In the genomic region with DNA sequence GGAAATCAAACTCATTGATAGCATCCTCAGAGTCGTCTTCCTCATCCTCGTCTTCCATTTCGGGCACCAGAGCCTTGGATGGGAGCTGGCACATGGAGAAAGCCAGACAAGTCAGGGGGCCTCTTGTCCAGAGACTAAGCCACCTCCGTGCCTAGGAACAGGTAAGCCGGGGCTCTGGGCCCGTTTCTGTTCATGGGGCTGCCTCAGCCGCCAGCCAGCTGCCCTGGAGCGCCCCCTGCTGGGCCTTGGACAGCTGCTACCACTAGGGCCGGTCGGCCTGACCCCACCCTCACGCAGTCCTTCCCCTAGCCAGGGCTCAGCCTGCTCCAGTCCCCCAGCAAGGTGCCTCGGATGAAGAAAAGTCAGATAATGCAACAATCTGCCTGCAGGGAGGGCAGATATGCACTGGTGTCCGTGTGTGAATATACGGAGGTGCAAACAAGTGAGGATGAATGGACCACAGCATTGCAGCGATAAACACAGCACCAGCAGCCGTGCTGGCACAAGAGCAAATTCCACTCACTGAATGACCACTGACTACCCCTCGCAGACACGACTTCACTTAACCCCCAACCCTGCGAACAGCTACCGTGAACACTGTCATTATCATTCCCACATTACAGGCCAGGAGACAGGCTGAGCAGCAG, we compare ENCODE assay signal across 8 cellular contexts. TPM values are rescaled to one million over a fixed set of nuclear protein-coding genes. Genes with fewer than 3 reads are reported as not detected.
A peak's percentile ranks its signal among the peaks of the same experiment; 100 is the strongest.
DNase-seq lines count a peak whose midpoint lies in the region; ATAC-seq, FAIRE-seq and TF ChIP-seq lines count a peak whose summit lies in the region.

No MANE protein-coding gene starts in this region.

- RAD21 ChIA-PET in GM12878 (lab: Charles Lee; ENCODE audit: unreplicated experiment) = interaction anchor here (0.6 to 2.2 kb wide), 7 partner anchors 14 to 199 kb away, joined by 3 to 11 read pairs (median 3); partner anchors contain the start of gene DACT3

- intact Hi-C loops in GM12878 (cut with micrococcal nuclease; ENCODE audit: unreplicated experiment) = loop anchor here (1.0 to 5.0 kb wide), 2 partner anchors 25 to 37 kb away; no protein-coding TSS in a partner anchor

- no peak for TF ChIP-seq EP300 in GM12878 (IDR thresholded peaks at IDR 0.05; ENCODE audit: borderline replicate concordance in 1 of 2, control insufficient read depth in 1 of 2, low read depth in 2 of 2, low read length in 2 of 2)

- peaks cover 10% of the 10 kb centered on the region for H3K4me1 ChIP-seq in GM12878 (ENCODE audit: control insufficient read depth, insufficient read depth, low read length)

- no TSS peak for BruUV-seq in GM12878 (replicated peaks; lab: Mats Ljungman, UMichigan)

- H3K36me3 ChIP-seq in GM12878 (ENCODE audit: control insufficient read depth in 2 of 2, insufficient read depth in 2 of 2, low read length in 1 of 2) = peaks cover 46 to 85% of the 10 kb centered on the region in 2 experiments

- DNase-seq in COLO668 (lab: John Stamatoyannopoulos, UW; ENCODE audit: unreplicated experiment) (peak; percentile 66), HUDEP-2 (lab: John Stamatoyannopoulos, UW; ENCODE audit: unreplicated experiment in 76 of 76) (peak in 64 of 76 experiments; percentile 20 to 84 (median 64)), UCSD-AML1 (lab: John Stamatoyannopoulos, UW; ENCODE audit: unreplicated experiment) (peak; percentile 82), GM12878 (ENCODE audit: low read depth, low spot score) (no peak), islet precursor cell (peak; percentile 84), NCI-H1694 (lab: John Stamatoyannopoulos, UW) (no peak)
- DNase-seq in stimulated activated CD4-positive, alpha-beta T cell treated with anti-CD3 and anti-CD28 coated beads, Interleukin-2, amount 100 ng/mL, for 24 hours = peak; percentile 84 to 87

- no peak overlapping the region for H3K4me3 ChIP-seq in GM12878

- TF ChIP-seq RAD21 in GM12878 (IDR thresholded peaks at IDR 0.05; ENCODE audit: insufficient read depth, low read depth, low read length) = peak; percentile 75

- no peaks in the 10 kb centered on the region for H3K9me3 ChIP-seq in GM12878 (replicated peaks; ENCODE audit: control insufficient read depth, insufficient read depth, low read length)

- in situ Hi-C loops in GM12878 (cut with MboI) = no loop called here

- no peak overlapping the region for H3K27ac ChIP-seq in GM12878 (ENCODE audit: control insufficient read depth, insufficient read depth)

- no peak overlapping the region for H2AFZ ChIP-seq in GM12878 (ENCODE audit: control insufficient read depth, low read depth, low read length)

- ATAC-seq in GM12878 = peak; percentile 97
- no peak for ATAC-seq in HG03457 (IDR thresholded peaks at IDR 0.05; ENCODE audit: unreplicated experiment)

- peak; percentile 93 for FAIRE-seq in GM12878 (lab: Jason Lieb, UNC)

- SMC1A ChIA-PET in GM12878 (lab: Charles Lee; ENCODE audit: uncharacterized antibody, unreplicated experiment) = interaction anchor here (0.6 to 2.3 kb wide), 9 partner anchors 11 to 117 kb away, joined by 3 to 21 read pairs (median 4); partner anchors contain the start of gene DACT3

- no peaks in the 10 kb centered on the region for H3K27me3 ChIP-seq in GM12878 (replicated peaks in 1 of 2; ENCODE audit: control insufficient read depth in 2 of 2, insufficient read depth in 2 of 2, low read length in 1 of 2)

- no peaks in the 10 kb centered on the region; the same call in none of the 2 replicates for H4K20me1 ChIP-seq in GM12878 (ENCODE audit: control insufficient read depth, insufficient read depth)

- WGBS in GM12878 (ENCODE audit: insufficient coverage, insufficient replicate concordance, low lambda C conversion rate, missing lambda C conversion rate) = 43% methylated on average over 20 of the region's 20 CpGs

- peak; percentile 85 to 96 (median 91) for TF ChIP-seq CTCF in GM12878 (IDR thresholded peaks at IDR 0.05 in 2 of 3, conservative IDR thresholded peaks at IDR 0.05 in 1 of 3; ENCODE audit: control insufficient read depth in 2 of 3, extremely low read depth in 1 of 3, insufficient read depth in 1 of 3, low read depth in 3 of 3, low read length in 3 of 3)

- peak; percentile 32; the same call in 1 of the 2 replicates for TF ChIP-seq POLR2A in GM12878 (IDR thresholded peaks at IDR 0.05; ENCODE audit: low read depth, low read length)

- H3K9ac ChIP-seq in GM12878 (ENCODE audit: control insufficient read depth, insufficient read depth, low read length) = no peak overlapping the region

- POLR2A ChIA-PET in GM12878 (lab: Charles Lee) = interaction anchor here (0.5 to 2.0 kb wide), 2 partner anchors 10 to 13 kb away, joined by 3 to 5 read pairs; no protein-coding TSS in a partner anchor

- CTCF ChIA-PET in GM12878 (lab: Yijun Ruan, JAX) = interaction anchor here (0.7 to 6.0 kb wide), 22 partner anchors 8 to 201 kb away, joined by 3 to 78 read pairs (median 4); partner anchors contain the start of genes DACT3 and PRKD2

- no peak overlapping the region for H3K4me2 ChIP-seq in GM12878 (ENCODE audit: control insufficient read depth, insufficient read depth)

- peaks cover 3% of the 10 kb centered on the region; the same call in 1 of the 2 replicates for H3K79me2 ChIP-seq in GM12878 (ENCODE audit: control insufficient read depth, insufficient read depth, low read length)

RNA-seq across cellular contexts. Expression of gene PRKD2, which starts 11.9 kb away (rescaled TPM):
- total RNA-seq in GM12878 (2013; cell fraction: nucleolus; rRNA removed) = 23.7 and 25.9 TPM in 2 replicates
- total RNA-seq in GM12878 (2014; rRNA removed) (25.1 and 35.4 TPM in 2 replicates), GM12878 (2014; rRNA removed; fragmentation: Illumina TruSeq; extraction: Trizol) (13.3 and 14.4 TPM in 2 replicates), GM12878 (2021) (88.9 and 98.8 TPM in 2 replicates)
- 30.7 TPM for polyA plus RNA-seq in GM12878 (2011; ENCODE audit: low read depth)
- polyA plus RNA-seq in GM12878 (2011; rRNA removed) (7.7 and 12.6 TPM in 2 replicates), GM12878 (2014; fragmentation: Illumina TruSeq; extraction: Trizol) (16.9 and 31.3 TPM in 2 replicates), GM12878 (2014; fragmentation: Nextera tagmentation; extraction: Ambion mirVana) (10 to 100 TPM in 1 of 2 experiments, 1 to 10 TPM in 1; 2.3 to 11.8 TPM), GM12878 (2014; rRNA removed) (34.4 and 45.7 TPM in 2 replicates), GM12878 (2016; fragmentation: Nextera tagmentation; extraction: Ambion mirVana) (10 to 100 TPM; 44.6 to 50.7 TPM)
- polyA plus RNA-seq in GM12878 (2011; cell fraction: cytosol; rRNA removed) = 22.8 and 23.6 TPM in 2 replicates
- polyA plus RNA-seq in GM12878 (2011; cell fraction: nucleus; rRNA removed) = 70.9 and 92.1 TPM in 2 replicates
- 56.6 and 58.8 TPM in 2 replicates for polyA plus RNA-seq in GM12878 (2012)
- 21.4 and 38.0 TPM in 2 replicates for polyA minus RNA-seq in GM12878 (2011; rRNA and poly(A)+ RNA removed)
- 27.0 and 27.5 TPM in 2 replicates for polyA minus RNA-seq in GM12878 (2011; cell fraction: cytosol; rRNA and poly(A)+ RNA removed)
- 11.1 and 26.6 TPM in 2 replicates for polyA minus RNA-seq in GM12878 (2011; cell fraction: nucleus; rRNA and poly(A)+ RNA removed)

RNA-seq across cellular contexts. Expression of gene FKRP, which starts 17.0 kb away (rescaled TPM):
- 13.5 and 18.7 TPM in 2 replicates for total RNA-seq in GM12878 (2013; cell fraction: nucleolus; rRNA removed)
- total RNA-seq in GM12878 (2014; rRNA removed) = 7.9 and 10.1 TPM in 2 replicates
- total RNA-seq in GM12878 (2014; rRNA removed; fragmentation: Illumina TruSeq; extraction: Trizol) = 5.8 and 6.9 TPM in 2 replicates
- total RNA-seq in GM12878 (2021) = 13.0 and 13.3 TPM in 2 replicates
- 5.4 TPM for polyA plus RNA-seq in GM12878 (2011; ENCODE audit: low read depth)
- 3.3 and 4.2 TPM in 2 replicates for polyA plus RNA-seq in GM12878 (2011; rRNA removed)
- polyA plus RNA-seq in GM12878 (2011; cell fraction: cytosol; rRNA removed) = 4.9 and 8.7 TPM in 2 replicates
- 11.0 and 19.0 TPM in 2 replicates for polyA plus RNA-seq in GM12878 (2011; cell fraction: nucleus; rRNA removed)
- polyA plus RNA-seq in GM12878 (2012) = 5.9 and 11.6 TPM in 2 replicates
- polyA plus RNA-seq in GM12878 (2014; fragmentation: Illumina TruSeq; extraction: Trizol) = 8.0 and 8.7 TPM in 2 replicates
- polyA plus RNA-seq in GM12878 (2014; fragmentation: Nextera tagmentation; extraction: Ambion mirVana) = 1 to 10 TPM; 1.3 to 1.8 TPM
- polyA plus RNA-seq in GM12878 (2014; rRNA removed) = 14.1 and 14.2 TPM in 2 replicates
- 1 to 10 TPM; 6.7 to 8.8 TPM for polyA plus RNA-seq in GM12878 (2016; fragmentation: Nextera tagmentation; extraction: Ambion mirVana)
- 2.9 and 4.9 TPM in 2 replicates for polyA minus RNA-seq in GM12878 (2011; rRNA and poly(A)+ RNA removed)
- polyA minus RNA-seq in GM12878 (2011; cell fraction: cytosol; rRNA and poly(A)+ RNA removed) = 1.2 and 1.5 TPM in 2 replicates
- polyA minus RNA-seq in GM12878 (2011; cell fraction: nucleus; rRNA and poly(A)+ RNA removed) = 3.6 and 4.2 TPM in 2 replicates

RNA-seq across cellular contexts. Expression of gene STRN4, which starts 17.4 kb away (rescaled TPM):
- total RNA-seq in GM12878 (2013; cell fraction: nucleolus; rRNA removed) = 77.4 and 81.2 TPM in 2 replicates
- total RNA-seq in GM12878 (2014; rRNA removed) = 51.1 and 54.8 TPM in 2 replicates
- total RNA-seq in GM12878 (2014; rRNA removed; fragmentation: Illumina TruSeq; extraction: Trizol) = 17.5 and 18.9 TPM in 2 replicates
- 55.0 and 56.1 TPM in 2 replicates for total RNA-seq in GM12878 (2021)
- 12.4 TPM for polyA plus RNA-seq in GM12878 (2011; ENCODE audit: low read depth)
- polyA plus RNA-seq in GM12878 (2011; rRNA removed) = 19.7 and 26.1 TPM in 2 replicates
- polyA plus RNA-seq in GM12878 (2011; cell fraction: cytosol; rRNA removed) = 45.1 and 60.8 TPM in 2 replicates
- 186 and 249 TPM in 2 replicates for polyA plus RNA-seq in GM12878 (2011; cell fraction: nucleus; rRNA removed)
- 35.8 and 44.1 TPM in 2 replicates for polyA plus RNA-seq in GM12878 (2012)
- polyA plus RNA-seq in GM12878 (2014; fragmentation: Illumina TruSeq; extraction: Trizol) = 4.5 and 16.0 TPM in 2 replicates
- polyA plus RNA-seq in GM12878 (2014; fragmentation: Nextera tagmentation; extraction: Ambion mirVana) = 1 to 10 TPM in 1 of 2 experiments, under 1 TPM in 1; 0.42 to 1.6 TPM
- polyA plus RNA-seq in GM12878 (2014; rRNA removed) = 62.8 and 65.4 TPM in 2 replicates
- polyA plus RNA-seq in GM12878 (2016; fragmentation: Nextera tagmentation; extraction: Ambion mirVana) = 10 to 100 TPM in 1 of 2 experiments, 1 to 10 TPM in 1; 6.6 to 27.9 TPM
- 30.9 and 64.5 TPM in 2 replicates for polyA minus RNA-seq in GM12878 (2011; rRNA and poly(A)+ RNA removed)
- 18.6 and 18.7 TPM in 2 replicates for polyA minus RNA-seq in GM12878 (2011; cell fraction: cytosol; rRNA and poly(A)+ RNA removed)
- 39.0 and 63.6 TPM in 2 replicates for polyA minus RNA-seq in GM12878 (2011; cell fraction: nucleus; rRNA and poly(A)+ RNA removed)

RNA-seq across cellular contexts. Expression of gene SLC1A5, which starts 59.6 kb away (rescaled TPM):
- 38.3 and 43.7 TPM in 2 replicates for total RNA-seq in GM12878 (2013; cell fraction: nucleolus; rRNA removed)
- total RNA-seq in GM12878 (2014; rRNA removed) (73.7 and 76.6 TPM in 2 replicates), GM12878 (2014; rRNA removed; fragmentation: Illumina TruSeq; extraction: Trizol) (35.8 and 36.2 TPM in 2 replicates), GM12878 (2021) (109 and 112 TPM in 2 replicates)
- polyA plus RNA-seq in GM12878 (2011; ENCODE audit: low read depth) = 47.6 TPM
- polyA plus RNA-seq in GM12878 (2011; rRNA removed) (22.1 and 60.9 TPM in 2 replicates), GM12878 (2014; fragmentation: Illumina TruSeq; extraction: Trizol) (29.2 and 53.2 TPM in 2 replicates), GM12878 (2014; fragmentation: Nextera tagmentation; extraction: Ambion mirVana) (10 to 100 TPM in 1 of 2 experiments, 1 to 10 TPM in 1; 9.1 to 16.3 TPM), GM12878 (2014; rRNA removed) (60.9 and 68.9 TPM in 2 replicates), GM12878 (2016; fragmentation: Nextera tagmentation; extraction: Ambion mirVana) (100 to 1,000 TPM; 116 to 129 TPM)
- 97.3 and 105 TPM in 2 replicates for polyA plus RNA-seq in GM12878 (2011; cell fraction: cytosol; rRNA removed)
- 43.9 and 51.7 TPM in 2 replicates for polyA plus RNA-seq in GM12878 (2011; cell fraction: nucleus; rRNA removed)
- polyA plus RNA-seq in GM12878 (2012) = 89.1 and 92.1 TPM in 2 replicates
- 78.3 and 105 TPM in 2 replicates for polyA minus RNA-seq in GM12878 (2011; rRNA and poly(A)+ RNA removed)
- 30.7 and 31.9 TPM in 2 replicates for polyA minus RNA-seq in GM12878 (2011; cell fraction: cytosol; rRNA and poly(A)+ RNA removed)
- polyA minus RNA-seq in GM12878 (2011; cell fraction: nucleus; rRNA and poly(A)+ RNA removed) = 19.5 and 29.7 TPM in 2 replicates

Comparison
In these comparisons a context has a peak if more than half of its experiments do, and no peak if none do; other contexts are left out.
1. DNase-seq: peak in COLO668 (single experiment), HUDEP-2 (64 of 76), UCSD-AML1 (single experiment), islet precursor cell (single experiment) and stimulated activated CD4-positive, alpha-beta T cell treated with anti-CD3 and anti-CD28 coated beads, Interleukin-2, amount 100 ng/mL, for 24 hours (2 of 2); none in GM12878 (single experiment) and NCI-H1694 (single experiment).